ENCODE assay signal across 2 cellular contexts in the genomic region with DNA sequence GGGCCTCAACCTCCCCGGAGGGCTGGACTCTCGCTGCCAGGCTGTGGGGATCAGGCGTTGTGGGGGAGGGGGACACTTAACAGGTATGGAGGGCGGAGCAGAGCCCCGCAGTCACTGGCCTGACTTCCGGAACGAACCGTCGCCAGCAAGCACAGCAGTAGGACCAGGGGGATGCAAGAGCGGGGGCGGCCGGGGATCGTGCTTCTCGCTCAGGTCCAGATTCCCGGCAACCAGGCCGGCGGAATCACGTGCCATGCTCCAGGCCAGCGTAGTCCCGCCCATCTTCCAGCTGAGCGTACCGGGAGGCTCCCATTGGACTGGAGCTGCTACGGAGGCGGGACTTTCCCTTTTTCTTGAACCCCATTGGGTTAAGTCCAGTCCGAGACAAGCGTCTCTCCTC.
TF ChIP-seq lines count a peak whose summit lies in the region.

No MANE protein-coding gene starts in this region.

TF ChIP-seq in SK-N-SH, 30 proteins besides CTCF, POLR2A, EP300 and RAD21:
- TF ChIP-seq RXRA (IDR thresholded peaks at IDR 0.05; ENCODE audit: borderline replicate concordance, low read depth): no peak
- no peak for TF ChIP-seq NRF1 (IDR thresholded peaks at IDR 0.05; ENCODE audit: low read depth, low read length)
- no peak for TF ChIP-seq RFX5 (IDR thresholded peaks at IDR 0.05; ENCODE audit: low read length)
- no peak for TF ChIP-seq CHD2 (IDR thresholded peaks at IDR 0.05; ENCODE audit: low read length, partially characterized antibody)
- TF ChIP-seq RCOR1 (IDR thresholded peaks at IDR 0.05; ENCODE audit: low read length): no peak
- TF ChIP-seq, protein P1, sequence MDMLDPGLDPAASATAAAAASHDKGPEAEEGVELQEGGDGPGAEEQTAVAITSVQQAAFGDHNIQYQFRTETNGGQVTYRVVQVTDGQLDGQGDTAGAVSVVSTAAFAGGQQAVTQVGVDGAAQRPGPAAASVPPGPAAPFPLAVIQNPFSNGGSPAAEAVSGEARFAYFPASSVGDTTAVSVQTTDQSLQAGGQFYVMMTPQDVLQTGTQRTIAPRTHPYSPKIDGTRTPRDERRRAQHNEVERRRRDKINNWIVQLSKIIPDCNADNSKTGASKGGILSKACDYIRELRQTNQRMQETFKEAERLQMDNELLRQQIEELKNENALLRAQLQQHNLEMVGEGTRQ (IDR thresholded peaks at IDR 0.05; ENCODE audit: borderline replicate concordance, low read depth, low read length): no peak
- TF ChIP-seq, protein P2, sequence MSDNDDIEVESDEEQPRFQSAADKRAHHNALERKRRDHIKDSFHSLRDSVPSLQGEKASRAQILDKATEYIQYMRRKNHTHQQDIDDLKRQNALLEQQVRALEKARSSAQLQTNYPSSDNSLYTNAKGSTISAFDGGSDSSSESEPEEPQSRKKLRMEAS (IDR thresholded peaks at IDR 0.05; ENCODE audit: low read depth): no peak
- no peak for TF ChIP-seq NFIC (IDR thresholded peaks at IDR 0.05; ENCODE audit: borderline replicate concordance)
TF ChIP-seq in SK-N-SH: peak in this region for 0.

TF ChIP-seq in K562, 482 proteins besides CTCF, POLR2A, EP300 and RAD21:
- TF ChIP-seq, protein P3, sequence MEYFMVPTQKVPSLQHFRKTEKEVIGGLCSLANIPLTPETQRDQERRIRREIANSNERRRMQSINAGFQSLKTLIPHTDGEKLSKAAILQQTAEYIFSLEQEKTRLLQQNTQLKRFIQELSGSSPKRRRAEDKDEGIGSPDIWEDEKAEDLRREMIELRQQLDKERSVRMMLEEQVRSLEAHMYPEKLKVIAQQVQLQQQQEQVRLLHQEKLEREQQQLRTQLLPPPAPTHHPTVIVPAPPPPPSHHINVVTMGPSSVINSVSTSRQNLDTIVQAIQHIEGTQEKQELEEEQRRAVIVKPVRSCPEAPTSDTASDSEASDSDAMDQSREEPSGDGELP (CRISPR knock-in tag; IDR thresholded peaks at IDR 0.05; ENCODE audit: borderline replicate concordance): peak; percentile 55; the same call in 1 of the 2 replicates
- TF ChIP-seq, protein P4, sequence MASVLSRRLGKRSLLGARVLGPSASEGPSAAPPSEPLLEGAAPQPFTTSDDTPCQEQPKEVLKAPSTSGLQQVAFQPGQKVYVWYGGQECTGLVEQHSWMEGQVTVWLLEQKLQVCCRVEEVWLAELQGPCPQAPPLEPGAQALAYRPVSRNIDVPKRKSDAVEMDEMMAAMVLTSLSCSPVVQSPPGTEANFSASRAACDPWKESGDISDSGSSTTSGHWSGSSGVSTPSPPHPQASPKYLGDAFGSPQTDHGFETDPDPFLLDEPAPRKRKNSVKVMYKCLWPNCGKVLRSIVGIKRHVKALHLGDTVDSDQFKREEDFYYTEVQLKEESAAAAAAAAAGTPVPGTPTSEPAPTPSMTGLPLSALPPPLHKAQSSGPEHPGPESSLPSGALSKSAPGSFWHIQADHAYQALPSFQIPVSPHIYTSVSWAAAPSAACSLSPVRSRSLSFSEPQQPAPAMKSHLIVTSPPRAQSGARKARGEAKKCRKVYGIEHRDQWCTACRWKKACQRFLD (CRISPR knock-in tag; IDR thresholded peaks at IDR 0.05): no peak
- TF ChIP-seq ZNF408 (CRISPR knock-in tag; IDR thresholded peaks at IDR 0.05; ENCODE audit: low read depth): no peak
- peak; percentile 32 for TF ChIP-seq SP2 (IDR thresholded peaks at IDR 0.05; ENCODE audit: extremely low read depth, low read depth, low read length, poor library complexity, severe bottlenecking)
- TF ChIP-seq NFYB (IDR thresholded peaks at IDR 0.05; ENCODE audit: extremely low read depth, insufficient read length): peak; percentile 63
- no peak for TF ChIP-seq CTBP1 (IDR thresholded peaks at IDR 0.05; ENCODE audit: borderline replicate concordance)
- no peak for TF ChIP-seq KLF16 (IDR thresholded peaks at IDR 0.05)
- TF ChIP-seq ETS2 (tag; IDR thresholded peaks at IDR 0.05; ENCODE audit: borderline replicate concordance, poor library complexity, severe bottlenecking): no peak
- TF ChIP-seq NR2F6 (CRISPR knock-in tag; IDR thresholded peaks at IDR 0.05): no peak
- TF ChIP-seq, protein P5, sequence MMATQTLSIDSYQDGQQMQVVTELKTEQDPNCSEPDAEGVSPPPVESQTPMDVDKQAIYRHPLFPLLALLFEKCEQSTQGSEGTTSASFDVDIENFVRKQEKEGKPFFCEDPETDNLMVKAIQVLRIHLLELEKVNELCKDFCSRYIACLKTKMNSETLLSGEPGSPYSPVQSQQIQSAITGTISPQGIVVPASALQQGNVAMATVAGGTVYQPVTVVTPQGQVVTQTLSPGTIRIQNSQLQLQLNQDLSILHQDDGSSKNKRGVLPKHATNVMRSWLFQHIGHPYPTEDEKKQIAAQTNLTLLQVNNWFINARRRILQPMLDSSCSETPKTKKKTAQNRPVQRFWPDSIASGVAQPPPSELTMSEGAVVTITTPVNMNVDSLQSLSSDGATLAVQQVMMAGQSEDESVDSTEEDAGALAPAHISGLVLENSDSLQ (IDR thresholded peaks at IDR 0.05): no peak
- TF ChIP-seq ZFP1 (CRISPR knock-in tag; IDR thresholded peaks at IDR 0.05): no peak
